In genomic region chr1:206684003-206684402, GRCh38 we compare ENCODE assay signal across 1 cellular context.
TF ChIP-seq lines count a peak whose summit lies in the region.

No MANE protein-coding gene starts in this region.

TF ChIP-seq in H1, 55 proteins besides CTCF, POLR2A, EP300 and RAD21:
- TF ChIP-seq PHF8 (conservative IDR thresholded peaks at IDR 0.05; ENCODE audit: low read depth, low read length), result 0 out of 2 replicates have a peak, but pooled peaks have one; percentile 6
- no peak for TF ChIP-seq SP1 (IDR thresholded peaks at IDR 0.05; ENCODE audit: low read depth, low read length)
